In genomic region chrX:49101629-49101984, GRCh38 we compare ENCODE assay signal across 8 cellular contexts. TPM values are rescaled to one million over a fixed set of nuclear protein-coding genes. Genes with fewer than 3 reads are reported as not detected.
DNase-seq lines count a peak whose midpoint lies in the region; ATAC-seq and TF ChIP-seq lines count a peak whose summit lies in the region.

No MANE protein-coding gene starts in this region.

- H3K27me3 ChIP-seq in lower lobe of right lung (ENCODE audit: low read depth): no peaks in the 10 kb centered on the region

- peak overlapping the region; percentile 89 for H3K4me3 Mint-ChIP-seq in activated naive CD8-positive, alpha-beta T cell treated with anti-CD3 and anti-CD28 coated beads, Interleukin-2, amount 10 ng/mL, durations not matched to agents 7 days and 5 days

- no peaks in the 10 kb centered on the region for H3K4me1 ChIP-seq in lower lobe of right lung
- H3K4me1 ChIP-seq in urinary bladder (ENCODE audit: insufficient read depth): no peaks in the 10 kb centered on the region

- ATAC-seq in HG02623 (IDR thresholded peaks at IDR 0.05; ENCODE audit: unreplicated experiment) (peak; percentile 7), lower lobe of right lung (no peak), HG03175 (IDR thresholded peaks at IDR 0.05; ENCODE audit: unreplicated experiment) (no peak)
- no peak for ATAC-seq in activated naive CD8-positive, alpha-beta T cell treated with anti-CD3 and anti-CD28 coated beads, Interleukin-2, amount 10 ng/mL, durations not matched to agents 7 days and 5 days (ENCODE audit: low read depth)

- WGBS in urinary bladder: 11% methylated on average over 9 of the region's 9 CpGs

- POLR2A ChIA-PET in activated naive CD8-positive, alpha-beta T cell treated with anti-CD3 and anti-CD28 coated beads, Interleukin-2, amount 10 ng/mL, durations not matched to agents 7 days and 5 days (lab: Charles Lee): interaction anchor here (0.7 to 1.0 kb wide), 3 partner anchors 19 to 58 kb away, joined by 3 to 5 read pairs (median 3); partner anchors contain the start of gene TFE3

- intact Hi-C loops in lower lobe of right lung (cut with DNase I): no loop called here

- H3K4me3 ChIP-seq in lower lobe of right lung: peak overlapping the region; percentile 63
- peak overlapping the region; percentile 46 for H3K4me3 ChIP-seq in urinary bladder (ENCODE audit: low read depth, low read length)

- H3K27me3 Mint-ChIP-seq in activated naive CD8-positive, alpha-beta T cell treated with anti-CD3 and anti-CD28 coated beads, Interleukin-2, amount 10 ng/mL, durations not matched to agents 7 days and 5 days: no peaks in the 10 kb centered on the region

- peaks cover 8% of the 10 kb centered on the region for H3K4me1 Mint-ChIP-seq in activated naive CD8-positive, alpha-beta T cell treated with anti-CD3 and anti-CD28 coated beads, Interleukin-2, amount 10 ng/mL, durations not matched to agents 7 days and 5 days

- DNase-seq in activated naive CD8-positive, alpha-beta T cell treated with anti-CD3 and anti-CD28 coated beads, Interleukin-2, amount 10 ng/mL, durations not matched to agents 7 days and 5 days: no peak
- DNase-seq in lower lobe of right lung (no peak), mesenteric fat pad (ENCODE audit: low spot score) (no peak), NCI-H128 (lab: John Stamatoyannopoulos, UW; ENCODE audit: unreplicated experiment) (no peak)

- H3K9me3 ChIP-seq in lower lobe of right lung: no peaks in the 10 kb centered on the region

- peak overlapping the region; percentile 65 for H3K27ac Mint-ChIP-seq in activated naive CD8-positive, alpha-beta T cell treated with anti-CD3 and anti-CD28 coated beads, Interleukin-2, amount 10 ng/mL, durations not matched to agents 7 days and 5 days

- H3K36me3 ChIP-seq in lower lobe of right lung (no peaks in the 10 kb centered on the region), urinary bladder (ENCODE audit: insufficient read depth) (no peaks in the 10 kb centered on the region)

- TF ChIP-seq CTCF in C4-2B (conservative IDR thresholded peaks at IDR 0.05) (no peak), lower lobe of right lung (IDR thresholded peaks at IDR 0.05) (no peak)

- H3K27ac ChIP-seq in C4-2B: peak overlapping the region; percentile 84
- H3K27ac ChIP-seq in lower lobe of right lung: peak overlapping the region; percentile 82
- H3K27ac ChIP-seq in urinary bladder (ENCODE audit: low read depth): peak overlapping the region; percentile 56

- no peaks in the 10 kb centered on the region for H3K9me3 Mint-ChIP-seq in activated naive CD8-positive, alpha-beta T cell treated with anti-CD3 and anti-CD28 coated beads, Interleukin-2, amount 10 ng/mL, durations not matched to agents 7 days and 5 days

- H3K36me3 Mint-ChIP-seq in activated naive CD8-positive, alpha-beta T cell treated with anti-CD3 and anti-CD28 coated beads, Interleukin-2, amount 10 ng/mL, durations not matched to agents 7 days and 5 days: no peaks in the 10 kb centered on the region

RNA-seq across cellular contexts. Expression of gene WDR45, which starts 21.9 kb away (rescaled TPM):
- total RNA-seq in activated naive CD8-positive, alpha-beta T cell treated with anti-CD3 and anti-CD28 coated beads, Interleukin-2, amount 10 ng/mL, durations not matched to agents 7 days and 5 days: 10 to 100 TPM; 53.4 to 55.1 TPM
- total RNA-seq in lower lobe of right lung (54.8 TPM), urinary bladder (36.3 TPM), mesenteric fat pad (73.4 TPM)
- polyA plus RNA-seq in urinary bladder: 77.5 TPM

RNA-seq across cellular contexts. Expression of gene GPKOW, which starts 21.9 kb away (rescaled TPM):
- 10 to 100 TPM; 27.5 to 27.6 TPM for total RNA-seq in activated naive CD8-positive, alpha-beta T cell treated with anti-CD3 and anti-CD28 coated beads, Interleukin-2, amount 10 ng/mL, durations not matched to agents 7 days and 5 days
- total RNA-seq in lower lobe of right lung: 19.1 TPM
- 15.1 TPM for total RNA-seq in urinary bladder
- 27.2 TPM for polyA plus RNA-seq in urinary bladder
- 18.2 TPM for total RNA-seq in mesenteric fat pad

RNA-seq across cellular contexts. Expression of gene PRAF2, which starts 27.8 kb away (rescaled TPM):
- 10 to 100 TPM; 23.8 to 23.9 TPM for total RNA-seq in activated naive CD8-positive, alpha-beta T cell treated with anti-CD3 and anti-CD28 coated beads, Interleukin-2, amount 10 ng/mL, durations not matched to agents 7 days and 5 days
- 17.4 TPM for total RNA-seq in lower lobe of right lung
- total RNA-seq in urinary bladder: 4.3 TPM
- polyA plus RNA-seq in urinary bladder: 44.0 TPM
- 20.7 TPM for total RNA-seq in mesenteric fat pad

RNA-seq across cellular contexts. Expression of gene CCDC120, which starts 42.8 kb away (rescaled TPM):
- 1 to 10 TPM; 9.0 to 9.1 TPM for total RNA-seq in activated naive CD8-positive, alpha-beta T cell treated with anti-CD3 and anti-CD28 coated beads, Interleukin-2, amount 10 ng/mL, durations not matched to agents 7 days and 5 days
- total RNA-seq in lower lobe of right lung (9.5 TPM), urinary bladder (2.7 TPM), mesenteric fat pad (4.0 TPM)
- polyA plus RNA-seq in urinary bladder: 4.5 TPM

RNA-seq across cellular contexts. Expression of gene TFE3, which starts 58.5 kb away (rescaled TPM):
- total RNA-seq in activated naive CD8-positive, alpha-beta T cell treated with anti-CD3 and anti-CD28 coated beads, Interleukin-2, amount 10 ng/mL, durations not matched to agents 7 days and 5 days: 10 to 100 TPM; 26.1 to 29.0 TPM
- total RNA-seq in lower lobe of right lung (51.4 TPM), urinary bladder (11.7 TPM), mesenteric fat pad (103 TPM)
- 63.5 TPM for polyA plus RNA-seq in urinary bladder
